In the genomic region with DNA sequence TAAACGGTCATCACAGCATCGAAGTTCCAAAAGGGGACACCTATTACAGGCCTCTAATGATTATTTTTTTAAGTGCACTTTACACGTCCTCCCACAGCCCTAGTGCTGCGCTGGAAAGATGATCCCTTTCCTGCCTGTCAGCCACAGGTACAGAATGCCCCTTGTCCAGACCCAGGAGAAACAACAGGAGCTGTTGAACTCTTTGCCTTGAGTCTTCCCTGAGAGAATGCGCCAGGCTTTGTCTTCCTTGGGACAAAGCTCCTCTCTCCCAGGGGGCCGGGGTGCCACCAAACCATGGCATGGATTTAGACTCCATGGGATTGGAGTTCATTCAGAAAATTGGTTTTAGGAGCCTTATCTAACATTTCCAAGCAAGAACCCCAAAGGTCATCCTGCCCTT, we compare ENCODE assay signal across 1 cellular context.
TF ChIP-seq lines count a peak whose summit lies in the region.

No MANE protein-coding gene starts in this region.

TF ChIP-seq in HEK293T, 16 proteins besides CTCF, POLR2A, EP300 and RAD21 (continued from another document):
- no peak for TF ChIP-seq ARNT (IDR thresholded peaks at IDR 0.05)
- no peak for TF ChIP-seq ZNF384 (IDR thresholded peaks at IDR 0.05)
- TF ChIP-seq SP1 (IDR thresholded peaks at IDR 0.05) = no peak
